8 cellular contexts compared by ENCODE assay signal in genomic region chr5:114261989-114262388, GRCh38.
"Had no signal": no experiment of that assay in that cellular context is flagged by ENCODE, and none has a peak within 500 bp of the region (broad histone marks: within the 10 kb centered on the region; RNA-seq: fewer than 3 reads in every experiment).

No MANE protein-coding gene starts in this region.

- FAIRE-seq: HTR-8/SVneo had no signal

- DNase-seq: GM23248, H7, Karpas-422, KBM-7 had no signal

- H3K4me2 ChIP-seq: KMS-11 had no signal

- H3K36me3 ChIP-seq: HAP-1 had no signal

- H3K4me3 ChIP-seq: GM23248, HAP-1 had no signal

- H3K9me3 ChIP-seq: HAP-1 had no signal

- H2AFZ ChIP-seq: GM23248 had no signal

- ATAC-seq: HCT116 had no signal

- H3K27ac ChIP-seq: GM23248, KMS-11 had no signal

- H3K9ac ChIP-seq: GM23248, KMS-11 had no signal

- H3K4me1 ChIP-seq: HAP-1 had no signal
